8 cellular contexts compared by ENCODE assay signal in the genomic region with DNA sequence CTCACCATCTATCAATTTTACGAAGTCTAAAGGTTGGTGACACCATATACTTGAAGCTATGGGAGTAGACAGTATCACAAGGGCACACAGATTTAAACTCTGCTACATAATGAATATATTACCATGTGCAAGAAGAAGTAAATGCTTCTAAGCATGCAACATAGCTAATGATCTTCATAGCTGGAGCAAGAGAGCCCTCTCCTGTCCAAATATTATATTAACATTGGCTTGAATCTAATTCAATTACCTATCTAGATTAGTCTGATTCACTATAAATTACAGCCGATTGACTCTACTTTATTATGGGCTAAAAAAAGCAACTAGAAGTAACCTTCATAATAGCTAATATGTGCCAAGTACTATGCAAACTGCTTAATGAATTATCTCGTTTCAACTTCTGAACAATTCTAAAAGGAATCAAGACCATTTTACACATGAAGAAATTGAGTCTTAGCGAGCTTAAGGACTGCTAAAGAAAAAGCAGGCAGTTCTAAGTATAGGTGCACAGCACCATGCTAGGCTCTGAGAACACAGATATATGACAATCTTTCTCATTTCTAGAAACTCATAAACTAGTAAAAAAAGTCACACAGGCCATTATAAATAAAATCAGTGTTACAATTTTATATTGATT. TPM values are rescaled to one million over a fixed set of nuclear protein-coding genes. Genes with fewer than 3 reads are reported as not detected.
DNase-seq lines count a peak whose midpoint lies in the region; ATAC-seq and TF ChIP-seq lines count a peak whose summit lies in the region.

No MANE protein-coding gene starts in this region.

- H3K27me3 ChIP-seq in PC-9 (ENCODE audit: insufficient read depth, low read depth) (no peaks in the 10 kb centered on the region), esophagus muscularis mucosa (no peaks in the 10 kb centered on the region)

- no peaks in the 10 kb centered on the region for H3K4me1 ChIP-seq in PC-9 (replicated peaks; ENCODE audit: insufficient read depth)
- no peaks in the 10 kb centered on the region for H3K4me1 ChIP-seq in esophagus muscularis mucosa

- H2AFZ ChIP-seq in PC-9: no peak overlapping the region

- no peaks in the 10 kb centered on the region for H3F3A ChIP-seq in PC-9 (ENCODE audit: insufficient read depth, low read depth)

- H3K36me3 ChIP-seq in PC-9 (ENCODE audit: low read depth): 0 out of 2 replicates have a peak, but pooled peaks cover 5% of the 10 kb centered on the region
- peaks cover 9 to 72% (median 49%) of the 10 kb centered on the region in 4 donors for H3K36me3 ChIP-seq in esophagus muscularis mucosa

- ATAC-seq in GM21526 (IDR thresholded peaks at IDR 0.05; ENCODE audit: low FRiP score, unreplicated experiment) (no peak), HG02981 (IDR thresholded peaks at IDR 0.05; ENCODE audit: unreplicated experiment) (no peak)

- WGBS in esophagus muscularis mucosa: 70% methylated on average over 4 of the region's 4 CpGs

- H3K9me3 ChIP-seq in PC-9 (ENCODE audit: insufficient read depth, low read depth): no peaks in the 10 kb centered on the region
- H3K9me3 ChIP-seq in esophagus muscularis mucosa: no peaks in the 10 kb centered on the region

- TF ChIP-seq CTCF in PC-9 (conservative IDR thresholded peaks at IDR 0.05): peak; percentile 75
- TF ChIP-seq CTCF in esophagus muscularis mucosa (IDR thresholded peaks at IDR 0.05): peak in 2 of 3 experiments; percentile 25 to 26
- TF ChIP-seq CTCF in retinal pigment epithelial cell (conservative IDR thresholded peaks at IDR 0.05; ENCODE audit: low read depth, low read length): peak; percentile 47

- DNase-seq in Ammon's horn (ENCODE audit: low spot score) (peak; percentile 47), HS-27A (ENCODE audit: low read depth) (peak; percentile 7), PC-9 (no peak), esophagus muscularis mucosa (ENCODE audit: extremely low spot score) (no peak), retinal pigment epithelial cell (ENCODE audit: low read depth) (peak; percentile 9), GF-D8 (lab: John Stamatoyannopoulos, UW) (no peak)

- POLR2A ChIA-PET in PC-9 (lab: Charles Lee; ENCODE audit: unreplicated experiment): interaction anchor here (0.9 kb wide), 1 partner anchor 126 kb away, joined by 3 read pairs; no protein-coding TSS in a partner anchor

- no TSS peak for BruUV-seq in PC-9 (replicated peaks; lab: Mats Ljungman, UMichigan)

- H3K27ac ChIP-seq in PC-9 (no peak overlapping the region), esophagus muscularis mucosa (replicated peaks in 1 of 4) (no peak overlapping the region)

- H3K4me3 ChIP-seq in PC-9 (no peak overlapping the region), esophagus muscularis mucosa (no peak overlapping the region), retinal pigment epithelial cell (ENCODE audit: low read length) (no peak overlapping the region)

- CTCF ChIA-PET in PC-9 (lab: Charles Lee): interaction anchor here (0.6 to 2.1 kb wide), 2 partner anchors 126 to 225 kb away, joined by 8 to 11 read pairs; no protein-coding TSS in a partner anchor

- no peak for TF ChIP-seq EP300 in esophagus muscularis mucosa (IDR thresholded peaks at IDR 0.05)

- no peak overlapping the region for H3K4me2 ChIP-seq in PC-9

- no peaks in the 10 kb centered on the region for H3K79me2 ChIP-seq in PC-9 (ENCODE audit: low read depth)

- H3K9me2 ChIP-seq in PC-9 (ENCODE audit: insufficient read depth): no peaks in the 10 kb centered on the region

- no peak for TF ChIP-seq POLR2A in esophagus muscularis mucosa (IDR thresholded peaks at IDR 0.05; ENCODE audit: low read depth)

- intact Hi-C loops in PC-9 (cut with micrococcal nuclease; ENCODE audit: unreplicated experiment) (loop anchor here (1.0 to 10.0 kb wide), 3 partner anchors 125 to 316 kb away; no protein-coding TSS in a partner anchor), esophagus muscularis mucosa (cut with DNase I) (no loop called here)

- no peaks in the 10 kb centered on the region for H4K20me1 ChIP-seq in PC-9 (ENCODE audit: insufficient read depth)

RNA-seq across cellular contexts. Expression of gene FRA10AC1, which starts 21.9 kb away (rescaled TPM):
- 5.4 and 10.4 TPM in 2 replicates for total RNA-seq in PC-9 (2021)
- 10 to 100 TPM in 3 of 4 donors, 1 to 10 TPM in 1; 7.0 to 22.4 (median 12.1) TPM for total RNA-seq in esophagus muscularis mucosa

Comparison
In these comparisons a context has a peak if more than half of its experiments do, and no peak if none do; other contexts are left out.
1. DNase-seq: peak in Ammon's horn (single experiment), HS-27A (single experiment) and retinal pigment epithelial cell (single experiment); none in PC-9 (0 of 2), esophagus muscularis mucosa (single experiment) and GF-D8 (single experiment).
2. Peak in every context shown above with its lines, with median percentiles within 50 percentile points of each other: CTCF ChIP-seq.